ENCODE assay signal across 16 cellular contexts in genomic region chr1:2945821-2946231, GRCh38.
DNase-seq lines count a peak whose midpoint lies in the region; ATAC-seq, FAIRE-seq and TF ChIP-seq lines count a peak whose summit lies in the region.
"Had no signal": no experiment of that assay in that cellular context is flagged by ENCODE, and none has a peak within 500 bp of the region (broad histone marks: within the 10 kb centered on the region; RNA-seq: fewer than 3 reads in every experiment).

No MANE protein-coding gene starts in this region.

- ATAC-seq in natural killer cell treated with Interleukin-12 subunit alpha and Interleukin-12 subunit beta and Interleukin-15 and Interleukin-18, amount 100 ng/mL, for 72 hours, result peak in 1 of 2 donors; percentile 36
- ATAC-seq in natural killer cell (no peak), lower lobe of right lung (no peak), HG02588 (IDR thresholded peaks at IDR 0.05; ENCODE audit: unreplicated experiment) (no peak)

- H3K4me1 Mint-ChIP-seq in natural killer cell treated with Interleukin-12 subunit alpha and Interleukin-12 subunit beta and Interleukin-15 and Interleukin-18, amount 100 ng/mL, for 72 hours (ENCODE audit: low read depth in 2 of 2), result no peaks in the 10 kb centered on the region
- no peaks in the 10 kb centered on the region for H3K4me1 Mint-ChIP-seq in natural killer cell
- H3K4me1 Mint-ChIP-seq: CD4-positive, alpha-beta memory T cell had no signal

- TF ChIP-seq CTCF in natural killer cell (IDR thresholded peaks at IDR 0.05), result no peak
- TF ChIP-seq CTCF in lower lobe of right lung (IDR thresholded peaks at IDR 0.05), result no peak
- TF ChIP-seq CTCF in sigmoid colon (IDR thresholded peaks at IDR 0.05), result no peak

- TF ChIP-seq EP300 in sigmoid colon (IDR thresholded peaks at IDR 0.05), result no peak

- no peak overlapping the region for H3K27ac Mint-ChIP-seq in natural killer cell treated with Interleukin-12 subunit alpha and Interleukin-12 subunit beta and Interleukin-15 and Interleukin-18, amount 100 ng/mL, for 72 hours
- no peak overlapping the region for H3K27ac Mint-ChIP-seq in natural killer cell
- H3K27ac Mint-ChIP-seq: CD4-positive, alpha-beta memory T cell had no signal

- peaks cover 6% of the 10 kb centered on the region for H3K36me3 Mint-ChIP-seq in natural killer cell treated with Interleukin-12 subunit alpha and Interleukin-12 subunit beta and Interleukin-15 and Interleukin-18, amount 100 ng/mL, for 72 hours
- no peaks in the 10 kb centered on the region for H3K36me3 Mint-ChIP-seq in natural killer cell

- H3K9me3 ChIP-seq in lower lobe of right lung (peaks cover 6% of the 10 kb centered on the region), sigmoid colon (peaks cover 0 to 9% (median 0%) of the 10 kb centered on the region in 4 donors)
- H3K9me3 ChIP-seq: BE2C had no signal

- no peak for TF ChIP-seq POLR2A in sigmoid colon (IDR thresholded peaks at IDR 0.05)

- peaks cover 47% of the 10 kb centered on the region for H3K27me3 ChIP-seq in lower lobe of right lung (ENCODE audit: low read depth)
- H3K27me3 ChIP-seq in sigmoid colon, result peaks cover 0 to 70% (median 24%) of the 10 kb centered on the region in 3 donors

- H3K9me3 Mint-ChIP-seq in natural killer cell treated with Interleukin-12 subunit alpha and Interleukin-12 subunit beta and Interleukin-15 and Interleukin-18, amount 100 ng/mL, for 72 hours, result peaks cover 3% of the 10 kb centered on the region
- H3K9me3 Mint-ChIP-seq in natural killer cell, result peaks cover 2 to 3% of the 10 kb centered on the region in 2 donors

- DNase-seq in natural killer cell treated with Interleukin-12 subunit alpha and Interleukin-12 subunit beta and Interleukin-15 and Interleukin-18, amount 100 ng/mL, for 72 hours (ENCODE audit: low spot score), result peak; percentile 51
- DNase-seq in natural killer cell, result no peak
- peak; percentile 30 for DNase-seq in lower lobe of right lung
- peak; percentile 53 for DNase-seq in sigmoid colon
- no peak for DNase-seq in activated effector memory CD4-positive, alpha-beta T cell treated with anti-CD3 and anti-CD28 coated beads, Interleukin-2, amount 50 U/mL, for 16 hours
- DNase-seq in HTR-8/SVneo (ENCODE audit: insufficient read length, low spot score), result no peak
- DNase-seq: BE2C; CD4-positive, alpha-beta memory T cell; DMS79; GM23248 had no signal

- H3K36me3 ChIP-seq in lower lobe of right lung (no peaks in the 10 kb centered on the region), sigmoid colon (no peaks in the 10 kb centered on the region)
- H3K36me3 ChIP-seq: BE2C had no signal

- H3K4me1 ChIP-seq in lower lobe of right lung (no peaks in the 10 kb centered on the region), sigmoid colon (no peaks in the 10 kb centered on the region)
- H3K4me1 ChIP-seq: BE2C had no signal

- H3K27me3 Mint-ChIP-seq in natural killer cell treated with Interleukin-12 subunit alpha and Interleukin-12 subunit beta and Interleukin-15 and Interleukin-18, amount 100 ng/mL, for 72 hours, result peaks cover 3 to 8% of the 10 kb centered on the region in 2 donors
- H3K27me3 Mint-ChIP-seq in natural killer cell (ENCODE audit: low read depth in 2 of 2), result peaks cover 4 to 7% of the 10 kb centered on the region in 2 donors

- WGBS in sigmoid colon, 2 donors, result 80 to 85% methylated on average over 13 of the region's 13 CpGs

- FAIRE-seq in HTR-8/SVneo (lab: Jason Lieb, UNC), result no peak
- FAIRE-seq: A204.1, G401.6, GM12891, H54 had no signal

- H3K4me3 ChIP-seq in lower lobe of right lung, result no peak overlapping the region
- no peak overlapping the region for H3K4me3 ChIP-seq in sigmoid colon
- H3K4me3 ChIP-seq: GM23248 had no signal

- intact Hi-C loops in natural killer cell (cut with micrococcal nuclease) (no loop called here), lower lobe of right lung (cut with DNase I) (no loop called here), sigmoid colon (cut with DNase I) (no loop called here)

- H3K27ac ChIP-seq in lower lobe of right lung, result no peak overlapping the region
- H3K27ac ChIP-seq in sigmoid colon, result no peak overlapping the region
- H3K27ac ChIP-seq: C4-2B, GM23248 had no signal

- no peak overlapping the region for H3K4me3 Mint-ChIP-seq in natural killer cell treated with Interleukin-12 subunit alpha and Interleukin-12 subunit beta and Interleukin-15 and Interleukin-18, amount 100 ng/mL, for 72 hours
- H3K4me3 Mint-ChIP-seq in natural killer cell, result no peak overlapping the region
- H3K4me3 Mint-ChIP-seq: CD4-positive, alpha-beta memory T cell had no signal

Comparison
In these comparisons a context has a peak if more than half of its experiments do, and no peak if none do; other contexts are left out.
1. DNase-seq: peak in natural killer cell treated with Interleukin-12 subunit alpha and Interleukin-12 subunit beta and Interleukin-15 and Interleukin-18, amount 100 ng/mL, for 72 hours (single experiment), lower lobe of right lung (single experiment) and sigmoid colon (single experiment); none in natural killer cell (single experiment), activated effector memory CD4-positive, alpha-beta T cell treated with anti-CD3 and anti-CD28 coated beads, Interleukin-2, amount 50 U/mL, for 16 hours (single experiment) and HTR-8/SVneo (single experiment).